Comparison of ENCODE assay signal across 11 cellular contexts in genomic region chr12:52181757-52182156, GRCh38. TPM values are rescaled to one million over a fixed set of nuclear protein-coding genes. Genes with fewer than 3 reads are reported as not detected.
DNase-seq lines count a peak whose midpoint lies in the region; ATAC-seq, FAIRE-seq and TF ChIP-seq lines count a peak whose summit lies in the region.
"Had no signal": no experiment of that assay in that cellular context is flagged by ENCODE, and none has a peak within 500 bp of the region (broad histone marks: within the 10 kb centered on the region; RNA-seq: fewer than 3 reads in every experiment).

No MANE protein-coding gene starts in this region.

- H3K36me3 ChIP-seq in MG63 (peaks cover 94% of the 10 kb centered on the region), SK-N-SH (replicated peaks in 1 of 2; ENCODE audit: control insufficient read depth in 1 of 2, insufficient read depth in 2 of 2, low read length in 1 of 2) (peaks cover 4 to 12% of the 10 kb centered on the region in 2 experiments), kidney (ENCODE audit: control insufficient read depth in 1 of 2, insufficient read depth in 2 of 2, low read length in 2 of 2) (no peaks in the 10 kb centered on the region)
- H3K36me3 ChIP-seq: right atrium auricular region had no signal

- no peak overlapping the region for H2AFZ ChIP-seq in SK-N-SH (ENCODE audit: low read depth)

- H3F3A ChIP-seq in SK-N-SH (replicated peaks; ENCODE audit: insufficient read depth): peaks cover 8% of the 10 kb centered on the region

- H3K27ac ChIP-seq in SK-N-SH (ENCODE audit: low read depth in 2 of 2, low read length in 1 of 2) (peak overlapping the region; percentile 81 to 92), kidney (ENCODE audit: low read depth in 2 of 2, low read length in 2 of 2) (no peak overlapping the region)
- H3K27ac ChIP-seq: right atrium auricular region had no signal

- no peaks in the 10 kb centered on the region for H4K20me1 ChIP-seq in SK-N-SH (ENCODE audit: insufficient read depth)

- ATAC-seq in GM19328 (IDR thresholded peaks at IDR 0.05; ENCODE audit: unreplicated experiment): no peak

- H3K4me1 ChIP-seq in SK-N-SH (ENCODE audit: control insufficient read depth in 1 of 2, insufficient read depth in 2 of 2, low read depth in 1 of 2, low read length in 1 of 2): peaks cover 47 to 87% of the 10 kb centered on the region in 2 experiments
- H3K4me1 ChIP-seq in kidney (ENCODE audit: control insufficient read depth in 1 of 2, insufficient read depth in 1 of 2, low read depth in 1 of 2, low read length in 2 of 2): peaks cover 2 to 3% of the 10 kb centered on the region in 2 donors

- CTCF ChIA-PET in SK-N-SH (lab: Yijun Ruan, JAX): interaction anchor here (0.9 to 1.3 kb wide), 2 partner anchors 25 to 146 kb away, joined by 5 read pairs; no protein-coding TSS in a partner anchor

- DNase-seq in COLO668 (lab: John Stamatoyannopoulos, UW; ENCODE audit: unreplicated experiment): peak; percentile 63
- DNase-seq in MG63: peak; percentile 85
- peak; percentile 67 for DNase-seq in SK-N-SH
- DNase-seq in iris pigment epithelial cell (ENCODE audit: low read depth): peak; percentile 90
- no peak for DNase-seq in activated T-cell treated with anti-CD3 and anti-CD28 coated beads, Interleukin-2, amount 50 U/mL, for 48 hours
- no peak for DNase-seq in kidney
- DNase-seq in activated CD4-positive, alpha-beta T cell treated with anti-CD3 and anti-CD28 coated beads for 48 hours: no peak
- DNase-seq: activated CD4-positive, alpha-beta memory T cell treated with anti-CD3 and anti-CD28 coated beads, Interleukin-2, amount 10 ng/mL, durations not matched to agents 7 days and 5 days had no signal

- H3K27me3 ChIP-seq in MG63 (no peaks in the 10 kb centered on the region), SK-N-SH (ENCODE audit: insufficient read depth) (no peaks in the 10 kb centered on the region)
- H3K27me3 ChIP-seq: right atrium auricular region had no signal

- intact Hi-C loops in kidney (cut with DNase I): no loop called here

- no peak for FAIRE-seq in kidney (lab: Jason Lieb, UNC)
- FAIRE-seq: G401.6 had no signal

- H3K4me3 ChIP-seq in MG63: no peak overlapping the region
- H3K4me3 ChIP-seq in SK-N-SH (ENCODE audit: low read depth in 2 of 2, low read length in 1 of 2): no peak overlapping the region
- H3K4me3 ChIP-seq in kidney (ENCODE audit: low read length in 2 of 2): no peak overlapping the region
- H3K4me3 ChIP-seq: right atrium auricular region had no signal

- no peak for TF ChIP-seq RAD21 in SK-N-SH (IDR thresholded peaks at IDR 0.05; ENCODE audit: low read length)

- peak overlapping the region; percentile 32 for H3K9ac ChIP-seq in SK-N-SH
- no peak overlapping the region for H3K9ac ChIP-seq in kidney (ENCODE audit: low read length in 2 of 2)

- 37% methylated on average over 9 of the region's 9 CpGs for WGBS in SK-N-SH (ENCODE audit: low lambda C conversion rate)

- peaks cover 32% of the 10 kb centered on the region; the same call in 1 of the 2 replicates for H3K79me2 ChIP-seq in SK-N-SH (ENCODE audit: insufficient read depth)

- no peak for TF ChIP-seq CTCF in SK-N-SH (IDR thresholded peaks at IDR 0.05)
- TF ChIP-seq CTCF in kidney (IDR thresholded peaks at IDR 0.05; ENCODE audit: borderline replicate concordance, extremely low read depth, insufficient read depth): no peak

- H3K4me2 ChIP-seq in SK-N-SH: peak overlapping the region; percentile 64

- peak in 1 of 2 experiments; percentile 58; a peak in 1 of 4 replicates for TF ChIP-seq EP300 in SK-N-SH (IDR thresholded peaks at IDR 0.05; ENCODE audit: borderline replicate concordance in 1 of 2, low read depth in 1 of 2, low read length in 1 of 2)

- H3K9me3 ChIP-seq in MG63 (no peaks in the 10 kb centered on the region), SK-N-SH (no peaks in the 10 kb centered on the region), kidney (ENCODE audit: control insufficient read depth in 1 of 2, low read length in 2 of 2) (no peaks in the 10 kb centered on the region)
- H3K9me3 ChIP-seq: right atrium auricular region had no signal

- POLR2A ChIA-PET in SK-N-SH (lab: Yijun Ruan, JAX): interaction anchor here (0.8 to 1.3 kb wide), 4 partner anchors 9 to 26 kb away, joined by 3 to 4 read pairs (median 4); no protein-coding TSS in a partner anchor

- H3K9me2 ChIP-seq in SK-N-SH: no peaks in the 10 kb centered on the region

TF ChIP-seq in SK-N-SH, 30 proteins besides CTCF, POLR2A, EP300 and RAD21:
- TF ChIP-seq FOXM1 (IDR thresholded peaks at IDR 0.05; ENCODE audit: low read depth) (no peak), POLR2AphosphoS5 (IDR thresholded peaks at IDR 0.05; ENCODE audit: low read depth, low read length) (0 out of 2 replicates have a peak, but pooled peaks have one; percentile 33), SMC3 (IDR thresholded peaks at IDR 0.05; ENCODE audit: low read depth, low read length) (no peak), GABPA (IDR thresholded peaks at IDR 0.05; ENCODE audit: low read depth) (no peak), RXRA (IDR thresholded peaks at IDR 0.05; ENCODE audit: borderline replicate concordance, low read depth) (no peak), NFIC (IDR thresholded peaks at IDR 0.05; ENCODE audit: borderline replicate concordance) (peak; percentile 35; the same call in 1 of the 2 replicates), FOSL2 (IDR thresholded peaks at IDR 0.05; ENCODE audit: borderline replicate concordance, low read depth) (peak; percentile 82), FOXJ3 (CRISPR knock-in tag; IDR thresholded peaks at IDR 0.05) (no peak), TCF12 (IDR thresholded peaks at IDR 0.05) (peak; percentile 80), TEAD4 (IDR thresholded peaks at IDR 0.05; ENCODE audit: borderline replicate concordance, insufficient read depth) (no peak), PBX3 (IDR thresholded peaks at IDR 0.05) (peak; percentile 74), JUND (IDR thresholded peaks at IDR 0.05) (peak; percentile 53; the same call in 1 of the 2 replicates), MAX (IDR thresholded peaks at IDR 0.05; ENCODE audit: low read depth) (peak; percentile 61), RFX5 (IDR thresholded peaks at IDR 0.05; ENCODE audit: low read length) (no peak), ELF1 (IDR thresholded peaks at IDR 0.05) (no peak), REST (IDR thresholded peaks at IDR 0.05; ENCODE audit: low read depth, low read length) (no peak), MEF2A (IDR thresholded peaks at IDR 0.05; ENCODE audit: borderline replicate concordance, low read depth) (no peak), RCOR1 (IDR thresholded peaks at IDR 0.05; ENCODE audit: low read length) (peak; percentile 15; the same call in 1 of the 2 replicates), CHD2 (IDR thresholded peaks at IDR 0.05; ENCODE audit: low read length, partially characterized antibody) (peak; percentile 33)

RNA-seq across cellular contexts. Expression of gene KRT80, which starts 10.1 kb away (rescaled TPM):
- 12.0 and 18.2 TPM in 2 replicates for total RNA-seq in MG63 (2014; rRNA removed; shearing (Covaris generic); ENCODE audit: low replicate concordance)
- polyA plus RNA-seq in SK-N-SH (2012; rRNA removed): 14.9 and 17.4 TPM in 2 replicates
- 8.1 and 10.8 TPM in 2 replicates for polyA plus RNA-seq in SK-N-SH (2012; cell fraction: cytosol; rRNA removed)
- polyA plus RNA-seq in SK-N-SH (2012; cell fraction: nucleus; rRNA removed): 21.6 and 31.9 TPM in 2 replicates
- 12.3 TPM for total RNA-seq in kidney
- polyA plus RNA-seq in kidney (ENCODE audit: insufficient read depth, low read depth, low replicate concordance): 1.0 TPM
- total RNA-seq: activated CD4-positive, alpha-beta memory T cell treated with anti-CD3 and anti-CD28 coated beads, Interleukin-2, amount 10 ng/mL, durations not matched to agents 7 days and 5 days had no signal

RNA-seq across cellular contexts. Expression of gene KRT7, which starts 51.3 kb away (rescaled TPM):
- total RNA-seq in MG63 (2014; rRNA removed; shearing (Covaris generic); ENCODE audit: low replicate concordance): 163 and 302 TPM in 2 replicates
- polyA plus RNA-seq in SK-N-SH (2012; rRNA removed) (3.2 and 5.4 TPM in 2 replicates), kidney (ENCODE audit: insufficient read depth, low read depth, low replicate concordance) (173 TPM)
- 2.9 TPM in 2 replicates for polyA plus RNA-seq in SK-N-SH (2012; cell fraction: cytosol; rRNA removed)
- polyA plus RNA-seq in SK-N-SH (2012; cell fraction: nucleus; rRNA removed): 1.9 and 3.3 TPM in 2 replicates
- 1,490 TPM for total RNA-seq in kidney

Comparison
In these comparisons a context has a peak if more than half of its experiments do, and no peak if none do; other contexts are left out.
1. DNase-seq: peak in COLO668 (single experiment), MG63 (single experiment), SK-N-SH (single experiment) and iris pigment epithelial cell (single experiment); none in activated T-cell treated with anti-CD3 and anti-CD28 coated beads, Interleukin-2, amount 50 U/mL, for 48 hours (0 of 2), kidney (single experiment) and activated CD4-positive, alpha-beta T cell treated with anti-CD3 and anti-CD28 coated beads for 48 hours (single experiment).
2. H3K27ac ChIP-seq: peak in SK-N-SH (2 of 2); none in kidney (0 of 2).